18 cellular contexts compared by ENCODE assay signal in the genomic region with DNA sequence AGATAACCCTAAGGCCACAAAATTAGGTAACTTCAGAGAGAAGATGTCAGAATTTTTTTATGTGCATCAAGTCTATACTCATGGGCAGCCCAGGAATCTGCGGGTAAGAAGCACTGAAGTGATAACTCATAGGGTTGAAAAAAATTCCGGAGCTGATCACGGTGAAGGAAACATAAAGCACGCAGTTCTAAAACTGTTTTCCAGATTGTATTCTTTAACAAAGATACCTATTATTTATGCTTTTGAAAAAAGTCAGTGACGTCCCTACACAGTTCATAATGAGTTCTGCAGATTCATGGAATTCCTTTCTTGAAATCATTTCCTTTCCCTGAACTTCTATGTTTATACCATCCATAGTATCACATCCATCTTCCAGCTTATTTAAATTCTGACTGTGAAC.
A peak's percentile ranks its signal among the peaks of the same experiment; 100 is the strongest.
DNase-seq lines count a peak whose midpoint lies in the region; ATAC-seq and TF ChIP-seq lines count a peak whose summit lies in the region.
"Had no signal": no experiment of that assay in that cellular context is flagged by ENCODE, and none has a peak within 500 bp of the region (broad histone marks: within the 10 kb centered on the region; RNA-seq: fewer than 3 reads in every experiment).

No MANE protein-coding gene starts in this region.

- no peaks in the 10 kb centered on the region for H3K9me3 ChIP-seq in esophagus muscularis mucosa

- H3K27ac Mint-ChIP-seq in osteocyte (ENCODE audit: unreplicated experiment): peak overlapping the region; percentile 89
- no peak overlapping the region for H3K27ac Mint-ChIP-seq in activated CD8-positive, alpha-beta T cell treated with anti-CD3 and anti-CD28 coated beads for 36 hours
- H3K27ac Mint-ChIP-seq: activated naive CD4-positive, alpha-beta T cell treated with anti-CD3 and anti-CD28 coated beads for 36 hours; CD8-positive, alpha-beta T cell; T-cell; WTC11 had no signal

- no peak for TF ChIP-seq CTCF in osteocyte (IDR thresholded peaks at IDR 0.05)
- TF ChIP-seq CTCF in esophagus muscularis mucosa (IDR thresholded peaks at IDR 0.05): no peak
- TF ChIP-seq CTCF in activated CD8-positive, alpha-beta T cell treated with anti-CD3 and anti-CD28 coated beads for 36 hours (IDR thresholded peaks at IDR 0.05): no peak

- H3K9me3 Mint-ChIP-seq in osteocyte (ENCODE audit: unreplicated experiment): no peaks in the 10 kb centered on the region
- no peaks in the 10 kb centered on the region for H3K9me3 Mint-ChIP-seq in activated CD8-positive, alpha-beta T cell treated with anti-CD3 and anti-CD28 coated beads for 36 hours
- H3K9me3 Mint-ChIP-seq: activated naive CD4-positive, alpha-beta T cell treated with anti-CD3 and anti-CD28 coated beads for 36 hours; CD8-positive, alpha-beta T cell; T-cell; WTC11 had no signal

- peak; percentile 98 for DNase-seq in ELR (ENCODE audit: low read depth)
- peak; percentile 70 for DNase-seq in RPMI7951 (ENCODE audit: low read depth)
- DNase-seq in dermis microvascular lymphatic vessel endothelial cell (ENCODE audit: low read depth in 2 of 2): peak; percentile 72 to 82
- no peak for DNase-seq in osteocyte (ENCODE audit: extremely low spot score, unreplicated experiment)
- no peak for DNase-seq in ecto neural progenitor cell (ENCODE audit: low spot score)
- no peak for DNase-seq in DMS 273 (lab: John Stamatoyannopoulos, UW; ENCODE audit: unreplicated experiment)
- no peak for DNase-seq in esophagus muscularis mucosa (ENCODE audit: extremely low spot score)
- no peak for DNase-seq in activated CD8-positive, alpha-beta T cell treated with anti-CD3 and anti-CD28 coated beads for 36 hours
- DNase-seq: activated naive CD4-positive, alpha-beta T cell treated with anti-CD3 and anti-CD28 coated beads for 36 hours; CD8-positive, alpha-beta T cell; central memory CD4-positive, alpha-beta T cell; hippocampal formation; NCI-H1694; NCI-H524 treated with DMSO at 0.1 percent for 48 hours; PC-9; T-cell had no signal

- H3K36me3 Mint-ChIP-seq in osteocyte (ENCODE audit: unreplicated experiment): peaks cover 19% of the 10 kb centered on the region
- H3K36me3 Mint-ChIP-seq in activated CD8-positive, alpha-beta T cell treated with anti-CD3 and anti-CD28 coated beads for 36 hours (ENCODE audit: low read depth): no peaks in the 10 kb centered on the region
- H3K36me3 Mint-ChIP-seq: CD8-positive, alpha-beta T cell; T-cell; WTC11 had no signal

- POLR2A ChIA-PET in activated CD8-positive, alpha-beta T cell treated with anti-CD3 and anti-CD28 coated beads for 36 hours (lab: Charles Lee): no interaction called here

- H3K4me3 Mint-ChIP-seq in osteocyte (ENCODE audit: unreplicated experiment): no peak overlapping the region
- no peak overlapping the region for H3K4me3 Mint-ChIP-seq in activated CD8-positive, alpha-beta T cell treated with anti-CD3 and anti-CD28 coated beads for 36 hours
- H3K4me3 Mint-ChIP-seq: activated naive CD4-positive, alpha-beta T cell treated with anti-CD3 and anti-CD28 coated beads for 36 hours; CD8-positive, alpha-beta T cell; T-cell; WTC11 had no signal

- peaks cover 21 to 37% (median 27%) of the 10 kb centered on the region in 4 donors for H3K4me1 ChIP-seq in esophagus muscularis mucosa

- no peak overlapping the region for H3K27ac ChIP-seq in esophagus muscularis mucosa (replicated peaks in 1 of 4)
- H3K27ac ChIP-seq: PC-9 had no signal

- CTCF ChIA-PET in activated CD8-positive, alpha-beta T cell treated with anti-CD3 and anti-CD28 coated beads for 36 hours (lab: Charles Lee): no interaction called here

- H3K36me3 ChIP-seq in esophagus muscularis mucosa: no peaks in the 10 kb centered on the region

- TF ChIP-seq POLR2A in esophagus muscularis mucosa (IDR thresholded peaks at IDR 0.05; ENCODE audit: low read depth): no peak

- no peak overlapping the region for H3K4me3 ChIP-seq in esophagus muscularis mucosa
- H3K4me3 ChIP-seq: PC-9 had no signal

- no peaks in the 10 kb centered on the region for H3K27me3 Mint-ChIP-seq in osteocyte (ENCODE audit: unreplicated experiment)
- no peaks in the 10 kb centered on the region for H3K27me3 Mint-ChIP-seq in activated CD8-positive, alpha-beta T cell treated with anti-CD3 and anti-CD28 coated beads for 36 hours
- H3K27me3 Mint-ChIP-seq: T-cell had no signal

- intact Hi-C loops in esophagus muscularis mucosa (cut with DNase I): no loop called here
- intact Hi-C loops in activated CD8-positive, alpha-beta T cell treated with anti-CD3 and anti-CD28 coated beads for 36 hours (cut with micrococcal nuclease): no loop called here

- no peak for ATAC-seq in activated CD8-positive, alpha-beta T cell treated with anti-CD3 and anti-CD28 coated beads for 36 hours
- ATAC-seq: CD8-positive, alpha-beta T cell; left lobe of liver; T-cell; WTC11 had no signal

- no peaks in the 10 kb centered on the region for H3K27me3 ChIP-seq in esophagus muscularis mucosa

- WGBS in esophagus muscularis mucosa: 43% methylated on average over 5 of the region's 5 CpGs

- peaks cover 95% of the 10 kb centered on the region for H3K4me1 Mint-ChIP-seq in osteocyte (ENCODE audit: unreplicated experiment)
- no peaks in the 10 kb centered on the region for H3K4me1 Mint-ChIP-seq in activated CD8-positive, alpha-beta T cell treated with anti-CD3 and anti-CD28 coated beads for 36 hours (ENCODE audit: low read depth)

- TF ChIP-seq EP300 in esophagus muscularis mucosa (IDR thresholded peaks at IDR 0.05): no peak

Comparison
In these comparisons a context has a peak if more than half of its experiments do, and no peak if none do; other contexts are left out.
1. DNase-seq: peak in ELR (single experiment), RPMI7951 (single experiment) and dermis microvascular lymphatic vessel endothelial cell (2 of 2); none in osteocyte (single experiment), ecto neural progenitor cell (single experiment), DMS 273 (single experiment), esophagus muscularis mucosa (single experiment) and activated CD8-positive, alpha-beta T cell treated with anti-CD3 and anti-CD28 coated beads for 36 hours (single experiment).